ENCODE assay signal across 16 cellular contexts in the genomic region with DNA sequence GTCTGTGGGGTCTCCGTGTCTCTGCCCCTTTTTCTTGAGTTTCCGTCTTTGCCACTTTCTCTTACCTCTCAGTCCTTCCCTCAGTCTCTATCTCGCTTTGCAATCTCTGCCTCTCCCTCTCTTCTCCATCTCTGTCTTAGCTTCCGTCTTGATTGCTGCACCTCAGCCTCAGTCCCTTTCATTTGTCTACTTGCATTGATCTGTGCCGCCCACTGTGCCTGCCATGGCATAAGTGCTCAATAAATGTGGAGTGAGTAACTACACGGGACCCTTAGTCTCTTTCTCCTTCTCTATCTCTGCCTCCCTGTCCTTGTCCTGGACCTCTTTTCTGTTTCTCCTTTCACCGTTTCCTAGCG. TPM values are rescaled to one million over a fixed set of nuclear protein-coding genes. Genes with fewer than 3 reads are reported as not detected.
DNase-seq lines count a peak whose midpoint lies in the region; ATAC-seq and TF ChIP-seq lines count a peak whose summit lies in the region.
"Had no signal": no experiment of that assay in that cellular context is flagged by ENCODE, and none has a peak within 500 bp of the region (broad histone marks: within the 10 kb centered on the region; RNA-seq: fewer than 3 reads in every experiment).

No MANE protein-coding gene starts in this region.

- H3K9me3 Mint-ChIP-seq in CD8-positive, alpha-beta memory T cell, result peaks cover 0 to 2% (median 0%) of the 10 kb centered on the region in 5 donors
- H3K9me3 Mint-ChIP-seq in glutamatergic neuron (ENCODE audit: unreplicated experiment) (peaks cover 6% of the 10 kb centered on the region), neural crest cell (peaks cover 2% of the 10 kb centered on the region)
- H3K9me3 Mint-ChIP-seq: activated naive CD4-positive, alpha-beta T cell treated with anti-CD3 and anti-CD28 coated beads for 36 hours; CD8-positive, alpha-beta T cell had no signal

- H3K9me3 ChIP-seq in CD8-positive, alpha-beta memory T cell (ENCODE audit: low read length), result no peaks in the 10 kb centered on the region
- H3K9me3 ChIP-seq in SJCRH30 (replicated peaks), result no peaks in the 10 kb centered on the region
- H3K9me3 ChIP-seq: body of pancreas had no signal

- no peaks in the 10 kb centered on the region for H3K4me1 ChIP-seq in CD8-positive, alpha-beta memory T cell (ENCODE audit: insufficient read depth, low read length)
- H3K4me1 ChIP-seq in SJCRH30, result peaks cover 31% of the 10 kb centered on the region
- H3K4me1 ChIP-seq: body of pancreas had no signal

- H3K4me3 Mint-ChIP-seq in CD8-positive, alpha-beta memory T cell, result peak overlapping the region; percentile 0 to 27 (median 7)
- peak overlapping the region; percentile 49 for H3K4me3 Mint-ChIP-seq in glutamatergic neuron (ENCODE audit: unreplicated experiment)
- peak overlapping the region; percentile 71 for H3K4me3 Mint-ChIP-seq in neural crest cell
- H3K4me3 Mint-ChIP-seq: activated naive CD4-positive, alpha-beta T cell treated with anti-CD3 and anti-CD28 coated beads for 36 hours; CD8-positive, alpha-beta T cell had no signal

- peaks cover 56 to 70% of the 10 kb centered on the region in 2 donors for H3K27me3 Mint-ChIP-seq in CD8-positive, alpha-beta memory T cell
- peaks cover 13% of the 10 kb centered on the region for H3K27me3 Mint-ChIP-seq in glutamatergic neuron (ENCODE audit: unreplicated experiment)
- H3K27me3 Mint-ChIP-seq in neural crest cell (ENCODE audit: low read depth), result no peaks in the 10 kb centered on the region

- ATAC-seq in HG02642 (IDR thresholded peaks at IDR 0.05; ENCODE audit: poor library complexity, unreplicated experiment) (no peak), HG03097 (IDR thresholded peaks at IDR 0.05; ENCODE audit: low FRiP score, unreplicated experiment) (no peak), HG03139 (IDR thresholded peaks at IDR 0.05; ENCODE audit: unreplicated experiment) (no peak)
- ATAC-seq: body of pancreas; CD8-positive, alpha-beta T cell; left ventricle myocardium superior had no signal

- no peaks in the 10 kb centered on the region for H3K36me3 ChIP-seq in CD8-positive, alpha-beta memory T cell (ENCODE audit: insufficient read depth, low read length)
- peaks cover 60% of the 10 kb centered on the region for H3K36me3 ChIP-seq in SJCRH30

- DNase-seq in CD8-positive, alpha-beta memory T cell, result no peak
- DNase-seq in SJCRH30, result no peak
- DNase-seq in glutamatergic neuron, result no peak
- DNase-seq in neural crest cell (ENCODE audit: low read depth, low spot score), result no peak
- DNase-seq in DMS 273 (lab: John Stamatoyannopoulos, UW; ENCODE audit: unreplicated experiment), result no peak
- DNase-seq: ACHN; activated CD8-positive, alpha-beta memory T cell treated with anti-CD3 and anti-CD28 coated beads, Interleukin-2, amount 50 U/mL, for 48 hours; activated naive CD4-positive, alpha-beta T cell treated with anti-CD3 and anti-CD28 coated beads for 36 hours; body of pancreas; CD8-positive, alpha-beta T cell; effector CD4-positive, alpha-beta T cell; left ventricle myocardium superior; T-helper 9 cell had no signal

- H3K4me3 ChIP-seq in CD8-positive, alpha-beta memory T cell (ENCODE audit: low read length), result no peak overlapping the region
- no peak overlapping the region for H3K4me3 ChIP-seq in SJCRH30
- H3K4me3 ChIP-seq: body of pancreas had no signal

- CTCF ChIA-PET in CD8-positive, alpha-beta memory T cell (lab: Charles Lee), result interaction anchor here (1.4 kb wide), 1 partner anchor 17 kb away, joined by 4 read pairs; no protein-coding TSS in a partner anchor

- TF ChIP-seq CTCF in glutamatergic neuron (IDR thresholded peaks at IDR 0.05; ENCODE audit: partially characterized antibody, unreplicated experiment) (no peak), neural crest cell (conservative IDR thresholded peaks at IDR 0.05) (no peak)

- POLR2A ChIA-PET in CD8-positive, alpha-beta memory T cell (lab: Charles Lee), result no interaction called here

- peaks cover 9 to 20% (median 12%) of the 10 kb centered on the region in 3 donors for H3K4me1 Mint-ChIP-seq in CD8-positive, alpha-beta memory T cell
- H3K4me1 Mint-ChIP-seq in glutamatergic neuron (ENCODE audit: low read depth, unreplicated experiment), result peaks cover 36% of the 10 kb centered on the region
- H3K4me1 Mint-ChIP-seq in neural crest cell, result peaks cover 47% of the 10 kb centered on the region

- H3K27me3 ChIP-seq in CD8-positive, alpha-beta memory T cell (ENCODE audit: insufficient read depth, low read length, poor library complexity, severe bottlenecking), result peaks cover 14% of the 10 kb centered on the region
- H3K27me3 ChIP-seq in SJCRH30, result no peaks in the 10 kb centered on the region
- H3K27me3 ChIP-seq: body of pancreas had no signal

- H3K36me3 Mint-ChIP-seq in CD8-positive, alpha-beta memory T cell, result peaks cover 0 to 5% (median 0%) of the 10 kb centered on the region in 3 donors
- no peaks in the 10 kb centered on the region for H3K36me3 Mint-ChIP-seq in glutamatergic neuron (ENCODE audit: unreplicated experiment)
- peaks cover 30% of the 10 kb centered on the region for H3K36me3 Mint-ChIP-seq in neural crest cell (ENCODE audit: low read depth)
- H3K36me3 Mint-ChIP-seq: CD8-positive, alpha-beta T cell had no signal

- H3K27ac Mint-ChIP-seq in CD8-positive, alpha-beta memory T cell, result peak overlapping the region in 1 of 8 donors; percentile 0
- peak overlapping the region; percentile 87 for H3K27ac Mint-ChIP-seq in glutamatergic neuron (ENCODE audit: unreplicated experiment)
- H3K27ac Mint-ChIP-seq in neural crest cell (ENCODE audit: unreplicated experiment), result peak overlapping the region; percentile 93
- H3K27ac Mint-ChIP-seq: activated naive CD4-positive, alpha-beta T cell treated with anti-CD3 and anti-CD28 coated beads for 36 hours; CD8-positive, alpha-beta T cell had no signal

- H3K27ac ChIP-seq in CD8-positive, alpha-beta memory T cell (ENCODE audit: low read depth, low read length), result no peak overlapping the region
- peak overlapping the region; percentile 82 for H3K27ac ChIP-seq in SJCRH30
- H3K27ac ChIP-seq: body of pancreas had no signal

RNA-seq across cellular contexts. Expression of a gene that starts 6.6 kb away (rescaled TPM):
- not detected for total RNA-seq in CD8-positive, alpha-beta memory T cell
- polyA plus RNA-seq in CD8-positive, alpha-beta memory T cell, result not detected
- 1.3 and 2.8 TPM in 2 replicates for total RNA-seq in SJCRH30 (2014; rRNA removed; shearing (Covaris generic))
- total RNA-seq in glutamatergic neuron (ENCODE audit: unreplicated experiment) (4.0 TPM), neural crest cell (2.2 and 3.0 TPM in 2 replicates)
- total RNA-seq: activated naive CD4-positive, alpha-beta T cell treated with anti-CD3 and anti-CD28 coated beads for 36 hours; CD8-positive, alpha-beta T cell had no signal

RNA-seq across cellular contexts. Expression of a gene that starts 10.6 kb away (rescaled TPM):
- total RNA-seq in CD8-positive, alpha-beta memory T cell, result not detected
- polyA plus RNA-seq in CD8-positive, alpha-beta memory T cell, result not detected
- 3.4 and 3.6 TPM in 2 replicates for total RNA-seq in SJCRH30 (2014; rRNA removed; shearing (Covaris generic))
- total RNA-seq in glutamatergic neuron (ENCODE audit: unreplicated experiment) (6.7 TPM), neural crest cell (14.8 and 15.9 TPM in 2 replicates)
- total RNA-seq: activated naive CD4-positive, alpha-beta T cell treated with anti-CD3 and anti-CD28 coated beads for 36 hours; CD8-positive, alpha-beta T cell had no signal

RNA-seq across cellular contexts. Expression of a gene that starts 19.7 kb away (rescaled TPM):
- total RNA-seq in CD8-positive, alpha-beta memory T cell, result under 1 TPM; 0.11 to 0.15 TPM
- polyA plus RNA-seq in CD8-positive, alpha-beta memory T cell, result not detected
- 105 and 109 TPM in 2 replicates for total RNA-seq in SJCRH30 (2014; rRNA removed; shearing (Covaris generic))
- 40.1 TPM for total RNA-seq in glutamatergic neuron (ENCODE audit: unreplicated experiment)
- total RNA-seq in neural crest cell, result 98.2 and 107 TPM in 2 replicates
- total RNA-seq: CD8-positive, alpha-beta T cell had no signal

Comparison
In these comparisons a context has a peak if more than half of its experiments do, and no peak if none do; other contexts are left out.
1. H3K4me3 Mint-ChIP-seq: peak in every context shown above with its lines; median percentile 71 in neural crest cell; 49 in glutamatergic neuron; 7 in CD8-positive, alpha-beta memory T cell.
2. RNA of a gene that starts 19.7 kb away (total RNA-seq): 98.2 to 107 TPM in neural crest cell, 105 to 109 TPM in SJCRH30 and 40.1 TPM in glutamatergic neuron (single experiment); 0.11 to 0.15 TPM in CD8-positive, alpha-beta memory T cell; every median in the first group is over 10 times any median in the second.